Comparison of ENCODE assay signal across 18 cellular contexts in the genomic region with DNA sequence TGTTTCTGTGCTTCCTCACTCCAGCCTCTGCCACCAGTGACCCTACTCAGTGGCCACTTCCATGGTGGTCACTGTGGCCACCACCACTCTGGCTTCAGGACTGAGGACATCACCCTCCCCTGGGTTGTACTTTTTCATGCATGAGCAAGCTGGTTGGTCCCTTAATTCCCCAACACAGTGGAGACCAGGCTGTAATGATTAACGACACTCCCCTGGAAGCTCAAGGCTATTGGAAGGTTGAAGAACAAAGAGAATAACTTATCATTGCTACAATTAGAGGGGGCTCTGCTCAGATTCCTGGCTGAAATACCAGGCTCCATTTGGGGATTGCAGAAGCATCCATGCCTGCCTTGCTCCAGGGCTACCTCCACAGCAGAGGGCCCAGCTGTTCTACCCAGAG. TPM values are rescaled to one million over a fixed set of nuclear protein-coding genes. Genes with fewer than 3 reads are reported as not detected.
DNase-seq lines count a peak whose midpoint lies in the region; ATAC-seq lines count a peak whose summit lies in the region.
"Had no signal": no experiment of that assay in that cellular context is flagged by ENCODE, and none has a peak within 500 bp of the region (broad histone marks: within the 10 kb centered on the region; RNA-seq: fewer than 3 reads in every experiment).

No MANE protein-coding gene starts in this region.

- peaks cover 13% of the 10 kb centered on the region for H3K36me3 Mint-ChIP-seq in activated naive CD4-positive, alpha-beta T cell treated with anti-CD3 and anti-CD28 coated beads, Interleukin-2, amount 50 U/mL, for 24 hours
- H3K36me3 Mint-ChIP-seq in activated naive CD4-positive, alpha-beta T cell treated with anti-CD3 and anti-CD28 coated beads for 36 hours (ENCODE audit: low read depth): peaks cover 5% of the 10 kb centered on the region
- H3K36me3 Mint-ChIP-seq in T-cell: peaks cover 46% of the 10 kb centered on the region

- DNase-seq in activated naive CD4-positive, alpha-beta T cell treated with anti-CD3 and anti-CD28 coated beads for 36 hours: no peak
- DNase-seq in T-cell (no peak), left kidney (ENCODE audit: low read depth, low spot score) (peak; percentile 66), renal cortical epithelial cell (ENCODE audit: low read depth) (peak; percentile 62), OCI-M2 (lab: John Stamatoyannopoulos, UW; ENCODE audit: unreplicated experiment) (no peak), DMS153 (lab: John Stamatoyannopoulos, UW) (no peak)
- DNase-seq: COR-L47, EL, GM23248, NCI-H1048, NCI-H1436 treated with DMSO at 0.1 percent for 48 hours, NCI-H2081, NCI-H510A treated with DMSO at 0.1 percent for 48 hours, NCI-H82 had no signal

- POLR2A ChIA-PET in T-cell (lab: Charles Lee): no interaction called here

- intact Hi-C loops in activated naive CD4-positive, alpha-beta T cell treated with anti-CD3 and anti-CD28 coated beads for 36 hours (cut with micrococcal nuclease): no loop called here

- H3K27ac Mint-ChIP-seq in activated naive CD4-positive, alpha-beta T cell treated with anti-CD3 and anti-CD28 coated beads, Interleukin-2, amount 50 U/mL, for 24 hours: peak overlapping the region; percentile 46
- no peak overlapping the region for H3K27ac Mint-ChIP-seq in activated naive CD4-positive, alpha-beta T cell treated with anti-CD3 and anti-CD28 coated beads for 36 hours
- H3K27ac Mint-ChIP-seq in T-cell: peak overlapping the region; percentile 44 to 68

- H3K27me3 Mint-ChIP-seq in activated naive CD4-positive, alpha-beta T cell treated with anti-CD3 and anti-CD28 coated beads, Interleukin-2, amount 50 U/mL, for 24 hours: no peaks in the 10 kb centered on the region
- H3K27me3 Mint-ChIP-seq in activated naive CD4-positive, alpha-beta T cell treated with anti-CD3 and anti-CD28 coated beads for 36 hours (ENCODE audit: low read depth): no peaks in the 10 kb centered on the region
- no peaks in the 10 kb centered on the region for H3K27me3 Mint-ChIP-seq in T-cell

- H3K4me1 Mint-ChIP-seq in activated naive CD4-positive, alpha-beta T cell treated with anti-CD3 and anti-CD28 coated beads, Interleukin-2, amount 50 U/mL, for 24 hours: peaks cover 45% of the 10 kb centered on the region
- peaks cover 25% of the 10 kb centered on the region for H3K4me1 Mint-ChIP-seq in activated naive CD4-positive, alpha-beta T cell treated with anti-CD3 and anti-CD28 coated beads for 36 hours (ENCODE audit: low read depth)
- H3K4me1 Mint-ChIP-seq in T-cell: peaks cover 37 to 57% (median 44%) of the 10 kb centered on the region in 3 donors

- H3K4me3 Mint-ChIP-seq in activated naive CD4-positive, alpha-beta T cell treated with anti-CD3 and anti-CD28 coated beads, Interleukin-2, amount 50 U/mL, for 24 hours: no peak overlapping the region
- no peak overlapping the region for H3K4me3 Mint-ChIP-seq in activated naive CD4-positive, alpha-beta T cell treated with anti-CD3 and anti-CD28 coated beads for 36 hours
- H3K4me3 Mint-ChIP-seq in T-cell: no peak overlapping the region

- ATAC-seq in T-cell (replicated peaks in 1 of 4): no peak
- ATAC-seq in HG03280 (IDR thresholded peaks at IDR 0.05; ENCODE audit: unreplicated experiment): no peak

- CTCF ChIA-PET in activated naive CD4-positive, alpha-beta T cell treated with anti-CD3 and anti-CD28 coated beads for 36 hours (lab: Charles Lee): interaction anchor here (0.6 kb wide), 1 partner anchor 1868 kb away, joined by 3 read pairs; no protein-coding TSS in a partner anchor
- CTCF ChIA-PET in T-cell (lab: Charles Lee): interaction anchor here in 1 of 2 donors (0.6 kb wide), 1 partner anchor 66 kb away, joined by 3 read pairs; no protein-coding TSS in a partner anchor

- no peaks in the 10 kb centered on the region for H3K9me3 Mint-ChIP-seq in activated naive CD4-positive, alpha-beta T cell treated with anti-CD3 and anti-CD28 coated beads, Interleukin-2, amount 50 U/mL, for 24 hours
- H3K9me3 Mint-ChIP-seq in activated naive CD4-positive, alpha-beta T cell treated with anti-CD3 and anti-CD28 coated beads for 36 hours: no peaks in the 10 kb centered on the region
- H3K9me3 Mint-ChIP-seq in T-cell: no peaks in the 10 kb centered on the region

RNA-seq across cellular contexts. Expression of gene PLAAT4, which starts 10.5 kb away (rescaled TPM):
- 10 to 100 TPM; 16.1 to 16.6 TPM for total RNA-seq in activated naive CD4-positive, alpha-beta T cell treated with anti-CD3 and anti-CD28 coated beads for 36 hours
- total RNA-seq in T-cell (100 to 1,000 TPM in 4 of 5 donors, 10 to 100 TPM in 1; 90.2 to 144 (median 126) TPM), renal cortical epithelial cell (36.4 and 83.2 TPM in 2 replicates)

RNA-seq across cellular contexts. Expression of gene PLAAT2, which starts 16.1 kb away (rescaled TPM):
- not detected for total RNA-seq in activated naive CD4-positive, alpha-beta T cell treated with anti-CD3 and anti-CD28 coated beads for 36 hours
- total RNA-seq in T-cell (under 1 TPM in 2 of 5 donors, not detected in 3; 0.51 to 0.53 TPM), renal cortical epithelial cell (not detected in 2 replicates)
- total RNA-seq: GM23248 had no signal

RNA-seq across cellular contexts. Expression of gene LGALS12, which starts 41.2 kb away (rescaled TPM):
- total RNA-seq in activated naive CD4-positive, alpha-beta T cell treated with anti-CD3 and anti-CD28 coated beads for 36 hours: not detected
- total RNA-seq in T-cell (not detected), renal cortical epithelial cell (not detected in 2 replicates)
- total RNA-seq: A172, GM23248, MCF 10A had no signal

RNA-seq across cellular contexts. Expression of gene PLAAT5, which starts 56.1 kb away (rescaled TPM):
- total RNA-seq in activated naive CD4-positive, alpha-beta T cell treated with anti-CD3 and anti-CD28 coated beads for 36 hours: not detected
- total RNA-seq in T-cell (under 1 TPM in 3 of 5 donors, not detected in 2; 0.16 to 0.32 (median 0.23) TPM), renal cortical epithelial cell (0.40 TPM in 1 of 2 replicates, not detected in the other)
- total RNA-seq: A172, GM23248, MCF 10A had no signal

Comparison
In these comparisons a context has a peak if more than half of its experiments do, and no peak if none do; other contexts are left out.
1. DNase-seq: peak in left kidney (single experiment) and renal cortical epithelial cell (single experiment); none in activated naive CD4-positive, alpha-beta T cell treated with anti-CD3 and anti-CD28 coated beads for 36 hours (single experiment), T-cell (0 of 34), OCI-M2 (single experiment) and DMS153 (single experiment).